1 cellular context compared by ENCODE assay signal in the genomic region with DNA sequence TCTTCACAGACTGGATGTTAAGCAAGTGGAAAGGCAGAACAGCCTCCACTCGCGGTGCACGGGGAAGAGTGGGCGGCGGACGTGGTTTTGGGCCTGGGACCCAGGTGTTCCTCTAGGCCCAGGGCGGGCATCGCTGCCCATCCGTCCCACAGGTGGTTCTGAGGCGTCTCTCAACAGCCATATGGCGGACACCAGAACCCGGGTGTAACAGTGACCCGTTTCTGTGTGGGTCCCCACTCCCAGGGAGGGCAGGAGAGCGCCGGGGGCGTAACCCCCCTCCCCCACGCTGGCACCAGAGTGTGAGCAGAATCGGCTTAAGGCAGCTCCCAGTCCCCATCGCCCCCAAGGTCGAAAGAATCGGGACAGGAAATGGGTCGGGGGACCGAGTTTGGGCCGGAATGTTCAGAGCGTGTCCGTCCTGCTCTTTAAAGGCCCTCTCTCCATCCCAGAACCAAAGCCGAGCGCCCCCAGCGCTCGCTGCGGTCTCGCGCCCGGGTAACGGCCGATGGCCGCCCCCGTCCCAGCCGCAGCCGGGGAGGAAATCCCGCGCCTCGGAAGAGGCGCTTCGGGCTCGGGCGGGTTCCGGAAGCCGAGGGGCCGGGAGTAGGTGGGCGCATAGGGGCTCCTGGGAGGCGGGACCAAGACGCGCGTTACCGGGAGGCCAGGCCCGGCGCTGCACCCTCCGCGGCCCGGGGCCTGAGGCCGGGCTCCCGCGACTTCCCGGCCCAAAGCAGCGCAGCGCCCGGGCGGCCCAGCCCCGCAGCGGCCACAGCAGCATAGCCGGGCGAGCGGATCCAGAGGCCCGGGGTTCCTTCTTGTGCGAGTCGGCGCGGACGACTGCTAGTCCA.
TF ChIP-seq lines count a peak whose summit lies in the region.

A gene (minus strand): TSS at position 839 of the 848 bp plus-strand sequence. CDS start 61 bp downstream, at position 778.

TF ChIP-seq in HepG2, 621 proteins besides CTCF, POLR2A, EP300 and RAD21 (continued from another document and continues in another):
- TF ChIP-seq, protein P1, sequence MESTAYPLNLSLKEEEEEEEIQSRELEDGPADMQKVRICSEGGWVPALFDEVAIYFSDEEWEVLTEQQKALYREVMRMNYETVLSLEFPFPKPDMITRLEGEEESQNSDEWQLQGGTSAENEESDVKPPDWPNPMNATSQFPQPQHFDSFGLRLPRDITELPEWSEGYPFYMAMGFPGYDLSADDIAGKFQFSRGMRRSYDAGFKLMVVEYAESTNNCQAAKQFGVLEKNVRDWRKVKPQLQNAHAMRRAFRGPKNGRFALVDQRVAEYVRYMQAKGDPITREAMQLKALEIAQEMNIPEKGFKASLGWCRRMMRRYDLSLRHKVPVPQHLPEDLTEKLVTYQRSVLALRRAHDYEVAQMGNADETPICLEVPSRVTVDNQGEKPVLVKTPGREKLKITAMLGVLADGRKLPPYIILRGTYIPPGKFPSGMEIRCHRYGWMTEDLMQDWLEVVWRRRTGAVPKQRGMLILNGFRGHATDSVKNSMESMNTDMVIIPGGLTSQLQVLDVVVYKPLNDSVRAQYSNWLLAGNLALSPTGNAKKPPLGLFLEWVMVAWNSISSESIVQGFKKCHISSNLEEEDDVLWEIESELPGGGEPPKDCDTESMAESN (CRISPR knock-in tag; conservative IDR thresholded peaks at IDR 0.05) = peak; percentile 91
- TF ChIP-seq MXD4 (CRISPR knock-in tag; IDR thresholded peaks at IDR 0.05) (peak; percentile 63; the same call in 1 of the 2 replicates), NBN (conservative IDR thresholded peaks at IDR 0.05) (no peak), TBX2 (CRISPR knock-in tag; IDR thresholded peaks at IDR 0.05; ENCODE audit: borderline replicate concordance) (peak; percentile 18; the same call in 1 of the 2 replicates), HMG20A (CRISPR knock-in tag; IDR thresholded peaks at IDR 0.05; ENCODE audit: borderline replicate concordance) (no peak), GFI1 (CRISPR knock-in tag; IDR thresholded peaks at IDR 0.05; ENCODE audit: borderline replicate concordance) (peak; percentile 72), JUND (CRISPR knock-in tag; IDR thresholded peaks at IDR 0.05) (no peak), ZNF501 (CRISPR knock-in tag; IDR thresholded peaks at IDR 0.05) (peak; percentile 93), ASH2L (IDR thresholded peaks at IDR 0.05; ENCODE audit: insufficient read length, low read depth, low read length) (peak; percentile 79), ZNF709 (CRISPR knock-in tag; IDR thresholded peaks at IDR 0.05) (peak; percentile 74), PHF8 (CRISPR knock-in tag; IDR thresholded peaks at IDR 0.05) (peak; percentile 94), ZBTB3 (CRISPR knock-in tag; IDR thresholded peaks at IDR 0.05; ENCODE audit: borderline replicate concordance, low read depth) (peak; percentile 65; the same call in 1 of the 2 replicates), EED (CRISPR knock-in tag; IDR thresholded peaks at IDR 0.05) (no peak), SNAI1 (CRISPR knock-in tag; IDR thresholded peaks at IDR 0.05; ENCODE audit: borderline replicate concordance) (0 out of 2 replicates have a peak, but pooled peaks have one; percentile 40), ZNF263 (CRISPR knock-in tag; IDR thresholded peaks at IDR 0.05) (peak; percentile 9; the same call in 1 of the 2 replicates), THAP11 (CRISPR knock-in tag; IDR thresholded peaks at IDR 0.05) (peak; percentile 83), ZSCAN30 (CRISPR knock-in tag; IDR thresholded peaks at IDR 0.05) (peak; percentile 94; the same call in 1 of the 2 replicates), HNRNPLL (IDR thresholded peaks at IDR 0.05; ENCODE audit: low read depth, low read length, poor library complexity, severe bottlenecking) (peak; percentile 83), ZNF432 (CRISPR knock-in tag; IDR thresholded peaks at IDR 0.05; ENCODE audit: borderline replicate concordance) (no peak), RFXANK (CRISPR knock-in tag; IDR thresholded peaks at IDR 0.05) (no peak), ZNF33B (CRISPR knock-in tag; IDR thresholded peaks at IDR 0.05) (peak; percentile 65)
- TF ChIP-seq, protein P2, sequence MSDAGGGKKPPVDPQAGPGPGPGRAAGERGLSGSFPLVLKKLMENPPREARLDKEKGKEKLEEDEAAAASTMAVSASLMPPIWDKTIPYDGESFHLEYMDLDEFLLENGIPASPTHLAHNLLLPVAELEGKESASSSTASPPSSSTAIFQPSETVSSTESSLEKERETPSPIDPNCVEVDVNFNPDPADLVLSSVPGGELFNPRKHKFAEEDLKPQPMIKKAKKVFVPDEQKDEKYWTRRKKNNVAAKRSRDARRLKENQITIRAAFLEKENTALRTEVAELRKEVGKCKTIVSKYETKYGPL (CRISPR knock-in tag; IDR thresholded peaks at IDR 0.05) = peak; percentile 72; the same call in 1 of the 2 replicates
- TF ChIP-seq, protein P3, sequence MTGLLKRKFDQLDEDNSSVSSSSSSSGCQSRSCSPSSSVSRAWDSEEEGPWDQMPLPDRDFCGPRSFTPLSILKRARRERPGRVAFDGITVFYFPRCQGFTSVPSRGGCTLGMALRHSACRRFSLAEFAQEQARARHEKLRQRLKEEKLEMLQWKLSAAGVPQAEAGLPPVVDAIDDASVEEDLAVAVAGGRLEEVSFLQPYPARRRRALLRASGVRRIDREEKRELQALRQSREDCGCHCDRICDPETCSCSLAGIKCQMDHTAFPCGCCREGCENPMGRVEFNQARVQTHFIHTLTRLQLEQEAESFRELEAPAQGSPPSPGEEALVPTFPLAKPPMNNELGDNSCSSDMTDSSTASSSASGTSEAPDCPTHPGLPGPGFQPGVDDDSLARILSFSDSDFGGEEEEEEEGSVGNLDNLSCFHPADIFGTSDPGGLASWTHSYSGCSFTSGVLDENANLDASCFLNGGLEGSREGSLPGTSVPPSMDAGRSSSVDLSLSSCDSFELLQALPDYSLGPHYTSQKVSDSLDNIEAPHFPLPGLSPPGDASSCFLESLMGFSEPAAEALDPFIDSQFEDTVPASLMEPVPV (CRISPR knock-in tag; IDR thresholded peaks at IDR 0.05) = peak; percentile 34; the same call in 1 of the 2 replicates
- TF ChIP-seq, protein P4, sequence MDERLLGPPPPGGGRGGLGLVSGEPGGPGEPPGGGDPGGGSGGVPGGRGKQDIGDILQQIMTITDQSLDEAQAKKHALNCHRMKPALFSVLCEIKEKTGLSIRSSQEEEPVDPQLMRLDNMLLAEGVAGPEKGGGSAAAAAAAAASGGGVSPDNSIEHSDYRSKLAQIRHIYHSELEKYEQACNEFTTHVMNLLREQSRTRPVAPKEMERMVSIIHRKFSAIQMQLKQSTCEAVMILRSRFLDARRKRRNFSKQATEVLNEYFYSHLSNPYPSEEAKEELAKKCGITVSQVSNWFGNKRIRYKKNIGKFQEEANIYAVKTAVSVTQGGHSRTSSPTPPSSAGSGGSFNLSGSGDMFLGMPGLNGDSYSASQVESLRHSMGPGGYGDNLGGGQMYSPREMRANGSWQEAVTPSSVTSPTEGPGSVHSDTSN (CRISPR knock-in tag; IDR thresholded peaks at IDR 0.05) = no peak
- TF ChIP-seq, protein P5, sequence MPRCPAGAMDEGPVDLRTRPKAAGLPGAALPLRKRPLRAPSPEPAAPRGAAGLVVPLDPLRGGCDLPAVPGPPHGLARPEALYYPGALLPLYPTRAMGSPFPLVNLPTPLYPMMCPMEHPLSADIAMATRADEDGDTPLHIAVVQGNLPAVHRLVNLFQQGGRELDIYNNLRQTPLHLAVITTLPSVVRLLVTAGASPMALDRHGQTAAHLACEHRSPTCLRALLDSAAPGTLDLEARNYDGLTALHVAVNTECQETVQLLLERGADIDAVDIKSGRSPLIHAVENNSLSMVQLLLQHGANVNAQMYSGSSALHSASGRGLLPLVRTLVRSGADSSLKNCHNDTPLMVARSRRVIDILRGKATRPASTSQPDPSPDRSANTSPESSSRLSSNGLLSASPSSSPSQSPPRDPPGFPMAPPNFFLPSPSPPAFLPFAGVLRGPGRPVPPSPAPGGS (CRISPR knock-in tag; IDR thresholded peaks at IDR 0.05) = peak; percentile 80; the same call in 1 of the 2 replicates
- TF ChIP-seq, protein P6, sequence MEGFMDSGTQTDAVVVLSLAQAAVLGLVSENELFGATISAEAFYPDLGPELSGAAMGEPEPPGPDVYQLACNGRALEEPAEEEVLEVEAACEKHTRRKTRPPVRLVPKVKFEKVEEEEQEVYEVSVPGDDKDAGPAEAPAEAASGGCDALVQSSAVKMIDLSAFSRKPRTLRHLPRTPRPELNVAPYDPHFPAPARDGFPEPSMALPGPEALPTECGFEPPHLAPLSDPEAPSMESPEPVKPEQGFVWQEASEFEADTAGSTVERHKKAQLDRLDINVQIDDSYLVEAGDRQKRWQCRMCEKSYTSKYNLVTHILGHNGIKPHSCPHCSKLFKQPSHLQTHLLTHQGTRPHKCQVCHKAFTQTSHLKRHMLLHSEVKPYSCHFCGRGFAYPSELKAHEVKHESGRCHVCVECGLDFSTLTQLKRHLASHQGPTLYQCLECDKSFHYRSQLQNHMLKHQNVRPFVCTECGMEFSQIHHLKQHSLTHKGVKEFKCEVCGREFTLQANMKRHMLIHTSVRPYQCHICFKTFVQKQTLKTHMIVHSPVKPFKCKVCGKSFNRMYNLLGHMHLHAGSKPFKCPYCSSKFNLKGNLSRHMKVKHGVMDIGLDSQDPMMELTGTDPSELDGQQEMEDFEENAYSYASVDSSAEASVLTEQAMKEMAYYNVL (CRISPR knock-in tag; IDR thresholded peaks at IDR 0.05; ENCODE audit: borderline replicate concordance) = peak; percentile 64; the same call in 1 of the 2 replicates
- TF ChIP-seq, protein P7, sequence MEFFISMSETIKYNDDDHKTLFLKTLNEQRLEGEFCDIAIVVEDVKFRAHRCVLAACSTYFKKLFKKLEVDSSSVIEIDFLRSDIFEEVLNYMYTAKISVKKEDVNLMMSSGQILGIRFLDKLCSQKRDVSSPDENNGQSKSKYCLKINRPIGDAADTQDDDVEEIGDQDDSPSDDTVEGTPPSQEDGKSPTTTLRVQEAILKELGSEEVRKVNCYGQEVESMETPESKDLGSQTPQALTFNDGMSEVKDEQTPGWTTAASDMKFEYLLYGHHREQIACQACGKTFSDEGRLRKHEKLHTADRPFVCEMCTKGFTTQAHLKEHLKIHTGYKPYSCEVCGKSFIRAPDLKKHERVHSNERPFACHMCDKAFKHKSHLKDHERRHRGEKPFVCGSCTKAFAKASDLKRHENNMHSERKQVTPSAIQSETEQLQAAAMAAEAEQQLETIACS (CRISPR knock-in tag; IDR thresholded peaks at IDR 0.05) = peak; percentile 64
- TF ChIP-seq, protein P8, sequence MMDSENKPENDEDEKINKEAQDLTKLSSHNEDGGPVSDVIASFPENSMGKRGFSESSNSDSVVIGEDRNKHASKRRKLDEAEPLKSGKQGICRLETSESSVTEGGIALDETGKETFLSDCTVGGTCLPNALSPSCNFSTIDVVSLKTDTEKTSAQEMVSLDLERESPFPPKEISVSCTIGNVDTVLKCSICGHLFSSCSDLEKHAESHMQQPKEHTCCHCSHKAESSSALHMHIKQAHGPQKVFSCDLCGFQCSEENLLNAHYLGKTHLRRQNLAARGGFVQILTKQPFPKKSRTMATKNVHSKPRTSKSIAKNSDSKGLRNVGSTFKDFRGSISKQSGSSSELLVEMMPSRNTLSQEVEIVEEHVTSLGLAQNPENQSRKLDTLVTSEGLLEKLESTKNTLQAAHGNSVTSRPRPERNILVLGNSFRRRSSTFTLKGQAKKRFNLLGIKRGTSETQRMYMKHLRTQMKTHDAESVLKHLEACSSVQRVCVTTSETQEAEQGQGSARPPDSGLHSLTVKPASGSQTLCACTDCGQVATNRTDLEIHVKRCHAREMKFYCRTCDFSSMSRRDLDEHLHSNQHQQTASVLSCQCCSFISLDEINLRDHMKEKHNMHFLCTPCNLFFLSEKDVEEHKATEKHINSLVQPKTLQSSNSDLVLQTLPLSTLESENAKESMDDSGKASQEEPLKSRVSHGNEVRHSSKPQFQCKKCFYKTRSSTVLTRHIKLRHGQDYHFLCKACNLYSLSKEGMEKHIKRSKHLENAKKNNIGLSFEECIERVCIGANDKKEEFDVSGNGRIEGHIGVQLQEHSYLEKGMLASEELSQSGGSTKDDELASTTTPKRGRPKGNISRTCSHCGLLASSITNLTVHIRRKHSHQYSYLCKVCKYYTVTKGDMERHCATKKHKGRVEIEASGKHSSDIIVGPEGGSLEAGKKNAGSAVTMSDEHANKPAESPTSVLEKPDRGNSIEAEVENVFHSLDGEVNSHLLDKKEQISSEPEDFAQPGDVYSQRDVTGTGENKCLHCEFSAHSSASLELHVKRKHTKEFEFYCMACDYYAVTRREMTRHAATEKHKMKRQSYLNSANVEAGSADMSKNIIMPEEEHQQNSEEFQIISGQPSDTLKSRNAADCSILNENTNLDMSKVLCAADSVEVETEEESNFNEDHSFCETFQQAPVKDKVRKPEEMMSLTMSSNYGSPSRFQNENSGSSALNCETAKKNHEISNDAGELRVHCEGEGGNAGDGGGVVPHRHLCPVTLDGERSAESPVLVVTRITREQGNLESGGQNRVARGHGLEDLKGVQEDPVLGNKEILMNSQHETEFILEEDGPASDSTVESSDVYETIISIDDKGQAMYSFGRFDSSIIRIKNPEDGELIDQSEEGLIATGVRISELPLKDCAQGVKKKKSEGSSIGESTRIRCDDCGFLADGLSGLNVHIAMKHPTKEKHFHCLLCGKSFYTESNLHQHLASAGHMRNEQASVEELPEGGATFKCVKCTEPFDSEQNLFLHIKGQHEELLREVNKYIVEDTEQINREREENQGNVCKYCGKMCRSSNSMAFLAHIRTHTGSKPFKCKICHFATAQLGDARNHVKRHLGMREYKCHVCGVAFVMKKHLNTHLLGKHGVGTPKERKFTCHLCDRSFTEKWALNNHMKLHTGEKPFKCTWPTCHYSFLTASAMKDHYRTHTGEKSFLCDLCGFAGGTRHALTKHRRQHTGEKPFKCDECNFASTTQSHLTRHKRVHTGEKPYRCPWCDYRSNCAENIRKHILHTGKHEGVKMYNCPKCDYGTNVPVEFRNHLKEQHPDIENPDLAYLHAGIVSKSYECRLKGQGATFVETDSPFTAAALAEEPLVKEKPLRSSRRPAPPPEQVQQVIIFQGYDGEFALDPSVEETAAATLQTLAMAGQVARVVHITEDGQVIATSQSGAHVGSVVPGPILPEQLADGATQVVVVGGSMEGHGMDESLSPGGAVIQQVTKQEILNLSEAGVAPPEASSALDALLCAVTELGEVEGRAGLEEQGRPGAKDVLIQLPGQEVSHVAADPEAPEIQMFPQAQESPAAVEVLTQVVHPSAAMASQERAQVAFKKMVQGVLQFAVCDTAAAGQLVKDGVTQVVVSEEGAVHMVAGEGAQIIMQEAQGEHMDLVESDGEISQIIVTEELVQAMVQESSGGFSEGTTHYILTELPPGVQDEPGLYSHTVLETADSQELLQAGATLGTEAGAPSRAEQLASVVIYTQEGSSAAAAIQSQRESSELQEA (CRISPR knock-in tag; IDR thresholded peaks at IDR 0.05; ENCODE audit: not compliant biosample characterization) = peak; percentile 75
- TF ChIP-seq, protein P9, sequence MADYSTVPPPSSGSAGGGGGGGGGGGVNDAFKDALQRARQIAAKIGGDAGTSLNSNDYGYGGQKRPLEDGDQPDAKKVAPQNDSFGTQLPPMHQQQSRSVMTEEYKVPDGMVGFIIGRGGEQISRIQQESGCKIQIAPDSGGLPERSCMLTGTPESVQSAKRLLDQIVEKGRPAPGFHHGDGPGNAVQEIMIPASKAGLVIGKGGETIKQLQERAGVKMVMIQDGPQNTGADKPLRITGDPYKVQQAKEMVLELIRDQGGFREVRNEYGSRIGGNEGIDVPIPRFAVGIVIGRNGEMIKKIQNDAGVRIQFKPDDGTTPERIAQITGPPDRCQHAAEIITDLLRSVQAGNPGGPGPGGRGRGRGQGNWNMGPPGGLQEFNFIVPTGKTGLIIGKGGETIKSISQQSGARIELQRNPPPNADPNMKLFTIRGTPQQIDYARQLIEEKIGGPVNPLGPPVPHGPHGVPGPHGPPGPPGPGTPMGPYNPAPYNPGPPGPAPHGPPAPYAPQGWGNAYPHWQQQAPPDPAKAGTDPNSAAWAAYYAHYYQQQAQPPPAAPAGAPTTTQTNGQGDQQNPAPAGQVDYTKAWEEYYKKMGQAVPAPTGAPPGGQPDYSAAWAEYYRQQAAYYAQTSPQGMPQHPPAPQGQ (CRISPR knock-in tag; IDR thresholded peaks at IDR 0.05; ENCODE audit: borderline replicate concordance) = no peak
